Comparison of ENCODE assay signal across 10 cellular contexts in genomic region chr11:6771926-6772898, GRCh38.
DNase-seq lines count a peak whose midpoint lies in the region; ATAC-seq lines count a peak whose summit lies in the region.
"Had no signal": no experiment of that assay in that cellular context is flagged by ENCODE, and none has a peak within 500 bp of the region (broad histone marks: within the 10 kb centered on the region; RNA-seq: fewer than 3 reads in every experiment).

OR2AG2 (minus strand) TSS chr11:6771976; CDS start chr11:6768957, 3,019 bp downstream.

- DNase-seq in MV-4-11 (lab: John Stamatoyannopoulos, UW): peak; percentile 78
- DNase-seq in pons (ENCODE audit: low spot score): peak; percentile 57
- DNase-seq in stimulated activated CD4-positive, alpha-beta T cell treated with anti-CD3 and anti-CD28 coated beads, Interleukin-4, amount 100 ng/mL, for 24 hours: no peak
- no peak for DNase-seq in epidermal melanocyte (ENCODE audit: insufficient read length, low spot score)
- DNase-seq in NCI-H2171 treated with DMSO at 0.1 percent for 48 hours (lab: John Stamatoyannopoulos, UW): no peak
- no peak for DNase-seq in RKO (ENCODE audit: low spot score)
- DNase-seq: activated T-cell treated with anti-CD3 and anti-CD28 coated beads for 4 hours, PC-3 had no signal

- ATAC-seq in GM19035 (IDR thresholded peaks at IDR 0.05; ENCODE audit: unreplicated experiment): peak; percentile 88
- ATAC-seq in HG02798 (IDR thresholded peaks at IDR 0.05; ENCODE audit: poor library complexity, unreplicated experiment): peak; percentile 82
- ATAC-seq: PC-3 had no signal

Comparison
In these comparisons a context has a peak if more than half of its experiments do, and no peak if none do; other contexts are left out.
1. DNase-seq: peak in MV-4-11 (single experiment) and pons (single experiment); none in stimulated activated CD4-positive, alpha-beta T cell treated with anti-CD3 and anti-CD28 coated beads, Interleukin-4, amount 100 ng/mL, for 24 hours (single experiment), epidermal melanocyte (single experiment), NCI-H2171 treated with DMSO at 0.1 percent for 48 hours (single experiment) and RKO (single experiment).